24 cellular contexts compared by ENCODE assay signal in the genomic region with DNA sequence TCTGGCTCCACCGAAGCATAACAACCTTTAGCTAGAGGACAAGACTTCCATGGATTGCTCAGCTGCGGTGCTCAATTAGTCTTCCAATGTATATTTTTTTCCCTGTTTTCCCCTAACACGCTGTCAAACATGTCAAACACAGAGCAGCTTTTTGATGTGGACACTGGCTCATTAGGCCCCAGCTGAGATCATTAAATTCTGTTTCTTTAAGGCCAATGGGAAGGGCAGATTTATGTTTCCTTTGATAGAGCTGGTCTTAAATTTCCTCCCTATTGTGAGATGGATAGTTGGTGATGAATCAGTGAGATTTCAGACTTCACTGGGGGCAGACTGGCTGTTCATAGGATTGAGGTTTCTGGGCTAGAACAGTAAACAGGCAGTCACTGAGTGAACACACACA.
DNase-seq lines count a peak whose midpoint lies in the region.
"Had no signal": no experiment of that assay in that cellular context is flagged by ENCODE, and none has a peak within 500 bp of the region (broad histone marks: within the 10 kb centered on the region; RNA-seq: fewer than 3 reads in every experiment).

No MANE protein-coding gene starts in this region.

- H3K27me3 ChIP-seq in CD8-positive, alpha-beta memory T cell (ENCODE audit: insufficient read depth, low read length, poor library complexity, severe bottlenecking) = no peaks in the 10 kb centered on the region
- H3K27me3 ChIP-seq: BE2C, MG63, SJSA1 had no signal

- H3K36me3 Mint-ChIP-seq in CD8-positive, alpha-beta memory T cell = no peaks in the 10 kb centered on the region
- H3K36me3 Mint-ChIP-seq: CD14-positive monocyte had no signal

- H3K27me3 Mint-ChIP-seq in CD8-positive, alpha-beta memory T cell = peaks cover 0 to 1% of the 10 kb centered on the region in 2 donors

- no peak overlapping the region for H3K4me3 ChIP-seq in CD8-positive, alpha-beta memory T cell (ENCODE audit: low read length)
- H3K4me3 ChIP-seq: GM23248, MG63, SJSA1 had no signal

- no peak overlapping the region for H3K4me3 Mint-ChIP-seq in CD8-positive, alpha-beta memory T cell
- H3K4me3 Mint-ChIP-seq: CD14-positive monocyte had no signal

- H3K36me3 ChIP-seq in CD8-positive, alpha-beta memory T cell (ENCODE audit: insufficient read depth, low read length) = no peaks in the 10 kb centered on the region
- H3K36me3 ChIP-seq: BE2C, MG63, SJSA1 had no signal

- H3K4me1 Mint-ChIP-seq in CD8-positive, alpha-beta memory T cell = no peaks in the 10 kb centered on the region
- H3K4me1 Mint-ChIP-seq: CD14-positive monocyte had no signal

- DNase-seq in COR-L47 (lab: John Stamatoyannopoulos, UW) (peak; percentile 74), NCI-H1417 treated with DMSO at 0.1 percent for 48 hours (lab: John Stamatoyannopoulos, UW) (peak; percentile 52), NCI-H748 treated with DMSO at 0.1 percent for 48 hours (lab: John Stamatoyannopoulos, UW) (peak; percentile 80), left kidney (ENCODE audit: low read depth, low spot score) (peak; percentile 96), NCI-H2227 (lab: John Stamatoyannopoulos, UW; ENCODE audit: unreplicated experiment) (no peak)
- DNase-seq in CD8-positive, alpha-beta memory T cell = no peak
- DNase-seq in NK-92 treated with Interleukin-12 subunit alpha and Interleukin-12 subunit beta, amount 100 ng/mL, for 24 hours (lab: John Stamatoyannopoulos, UW) = no peak
- DNase-seq in activated naive CD4-positive, alpha-beta T cell (lab: John Stamatoyannopoulos, UW) = no peak
- DNase-seq: 8988T, ACHN, BE2C, DMS53, GM23248, H7, KBM-7, MG63, NCI-H187 treated with DMSO at 0.1 percent for 48 hours, NCI-H2107, NCI-H446 treated with DMSO at 0.1 percent for 48 hours, NCI-H526, PC-3, Right ventricle myocardium superior had no signal

- no peaks in the 10 kb centered on the region for H3K9me3 ChIP-seq in CD8-positive, alpha-beta memory T cell (ENCODE audit: low read length)
- H3K9me3 ChIP-seq: BE2C, SJSA1 had no signal

- H3K9me3 Mint-ChIP-seq in CD8-positive, alpha-beta memory T cell = peaks cover 4 to 21% (median 7%) of the 10 kb centered on the region in 5 donors

- POLR2A ChIA-PET in CD8-positive, alpha-beta memory T cell (lab: Charles Lee) = no interaction called here

- CTCF ChIA-PET in CD8-positive, alpha-beta memory T cell (lab: Charles Lee) = no interaction called here

- no peak overlapping the region for H3K27ac ChIP-seq in CD8-positive, alpha-beta memory T cell (ENCODE audit: low read depth, low read length)
- H3K27ac ChIP-seq: GM23248, SJSA1 had no signal

- no peaks in the 10 kb centered on the region for H3K4me1 ChIP-seq in CD8-positive, alpha-beta memory T cell (ENCODE audit: insufficient read depth, low read length)
- H3K4me1 ChIP-seq: BE2C, SJSA1 had no signal

- no peak overlapping the region for H3K27ac Mint-ChIP-seq in CD8-positive, alpha-beta memory T cell
- H3K27ac Mint-ChIP-seq: CD14-positive monocyte had no signal

Comparison
In these comparisons a context has a peak if more than half of its experiments do, and no peak if none do; other contexts are left out.
1. DNase-seq: peak in COR-L47 (single experiment), NCI-H1417 treated with DMSO at 0.1 percent for 48 hours (single experiment), NCI-H748 treated with DMSO at 0.1 percent for 48 hours (single experiment) and left kidney (single experiment); none in CD8-positive, alpha-beta memory T cell (0 of 5), NK-92 treated with Interleukin-12 subunit alpha and Interleukin-12 subunit beta, amount 100 ng/mL, for 24 hours (single experiment), activated naive CD4-positive, alpha-beta T cell (0 of 4) and NCI-H2227 (single experiment).